ENCODE assay signal across 23 cellular contexts in genomic region chr17:30517786-30518185, GRCh38. TPM values are rescaled to one million over a fixed set of nuclear protein-coding genes. Genes with fewer than 3 reads are reported as not detected.
A peak's percentile ranks its signal among the peaks of the same experiment; 100 is the strongest.
DNase-seq lines count a peak whose midpoint lies in the region; ATAC-seq and TF ChIP-seq lines count a peak whose summit lies in the region.
"Had no signal": no experiment of that assay in that cellular context is flagged by ENCODE, and none has a peak within 500 bp of the region (broad histone marks: within the 10 kb centered on the region; RNA-seq: fewer than 3 reads in every experiment).

No MANE protein-coding gene starts in this region.

- no peak overlapping the region for H2BK120ac ChIP-seq in mesenchymal stem cell (ENCODE audit: low read depth, low read length)

- peaks cover 21% of the 10 kb centered on the region for H3K79me1 ChIP-seq in mesenchymal stem cell (replicated peaks; ENCODE audit: low read length, poor library complexity, severe bottlenecking)

- no peak overlapping the region for H3K9ac ChIP-seq in SK-N-SH
- peak overlapping the region; percentile 54 for H3K9ac ChIP-seq in adipocyte (ENCODE audit: low read length)
- peak overlapping the region; percentile 44 for H3K9ac ChIP-seq in mesenchymal stem cell (ENCODE audit: low read length)
- no peak overlapping the region for H3K9ac ChIP-seq in PC-3 (ENCODE audit: low read length)

- intact Hi-C loops in PC-3 (cut with micrococcal nuclease) = no loop called here
- intact Hi-C loops in activated CD4-positive, alpha-beta memory T cell treated with anti-CD3 and anti-CD28 coated beads for 36 hours (cut with micrococcal nuclease) = no loop called here

- no peak overlapping the region for H4K91ac ChIP-seq in mesenchymal stem cell (ENCODE audit: low read length)

- H3K27ac ChIP-seq in SK-N-SH (ENCODE audit: low read depth in 2 of 2, low read length in 1 of 2) (peak overlapping the region; percentile 11 to 99; a peak in 3 of 4 replicates), mesenchymal stem cell (ENCODE audit: low read length, poor library complexity, severe bottlenecking) (no peak overlapping the region), PC-3 (ENCODE audit: low read length) (no peak overlapping the region)
- H3K27ac ChIP-seq: 22Rv1, Peyer's patch, VCaP had no signal

- H3K9me2 ChIP-seq in SK-N-SH = no peaks in the 10 kb centered on the region
- no peaks in the 10 kb centered on the region for H3K9me2 ChIP-seq in PC-3 (replicated peaks; ENCODE audit: low read length)

- H3K27ac Mint-ChIP-seq in activated CD4-positive, alpha-beta memory T cell treated with anti-CD3 and anti-CD28 coated beads for 36 hours = no peak overlapping the region
- H3K27ac Mint-ChIP-seq: stimulated activated naive B cell treated with anti-CD40 and anti-IgM and Interleukin-4, amounts not matched to agents 10 μg/mL and 1 μg/mL and 100 μg/mL, for 72 hours had no signal

- no peak overlapping the region for H3K4me3 ChIP-seq in SK-N-SH (ENCODE audit: low read depth in 2 of 2, low read length in 1 of 2)
- no peak overlapping the region for H3K4me3 ChIP-seq in adipocyte (ENCODE audit: low read length)
- H3K4me3 ChIP-seq in mesenchymal stem cell (ENCODE audit: insufficient read depth in 1 of 2, low read depth in 1 of 2, low read length in 2 of 2) = peak overlapping the region in 1 of 2 experiments; percentile 17
- H3K4me3 ChIP-seq in PC-3 (ENCODE audit: low read length) = no peak overlapping the region
- H3K4me3 ChIP-seq: lung, MG63, Peyer's patch had no signal

- no peak overlapping the region for H3K14ac ChIP-seq in mesenchymal stem cell (ENCODE audit: low read length in 2 of 2)

- DNase-seq in SK-N-SH = no peak
- DNase-seq in EH (ENCODE audit: low read depth) = peak; percentile 29
- DNase-seq in adipocyte (ENCODE audit: low read depth) = no peak
- DNase-seq in mesenchymal stem cell = peak; percentile 6
- DNase-seq in COR-L47 (lab: John Stamatoyannopoulos, UW) = no peak
- DNase-seq in PC-3 = no peak
- DNase-seq in activated CD4-positive, alpha-beta memory T cell treated with anti-CD3 and anti-CD28 coated beads for 36 hours = no peak
- DNase-seq: activated CD4-positive, alpha-beta T cell treated with anti-CD3 and anti-CD28 coated beads, Interleukin-2, amount 50 U/mL, for 4 hours; activated gamma-delta T cell treated with Interleukin-2 at 50 U/mL for 16 hours; activated T-cell treated with anti-CD3 and anti-CD28 coated beads for 4 hours; aorta; kidney; MG63; NCI-H1417 treated with DMSO at 0.1 percent for 48 hours; NCI-H524; Peyer's patch; stimulated activated CD4-positive, alpha-beta T cell treated with anti-CD3 and anti-CD28 coated beads, Interleukin-2, amount 100 ng/mL, for 48 hours; stimulated activated naive B cell treated with anti-CD40 and anti-IgM and Interleukin-4, amounts not matched to agents 10 μg/mL and 1 μg/mL and 100 μg/mL, for 72 hours; T-helper 2 cell had no signal

- TF ChIP-seq RAD21 in SK-N-SH (IDR thresholded peaks at IDR 0.05; ENCODE audit: low read length) = no peak

- no peak overlapping the region for H3K4ac ChIP-seq in mesenchymal stem cell (ENCODE audit: low read depth in 1 of 2, low read length in 2 of 2)

- H2BK5ac ChIP-seq in mesenchymal stem cell (ENCODE audit: low read depth, low read length, poor library complexity, severe bottlenecking) = no peak overlapping the region

- H3K4me1 ChIP-seq in SK-N-SH (ENCODE audit: control insufficient read depth in 1 of 2, insufficient read depth in 2 of 2, low read depth in 1 of 2, low read length in 1 of 2) (peaks cover 12 to 20% of the 10 kb centered on the region in 2 experiments), adipocyte (ENCODE audit: control insufficient read depth, insufficient read depth, low read length) (peaks cover 58% of the 10 kb centered on the region), mesenchymal stem cell (ENCODE audit: control insufficient read depth, insufficient read depth, low read depth, low read length) (peaks cover 4% of the 10 kb centered on the region), PC-3 (ENCODE audit: insufficient read depth, low read length) (no peaks in the 10 kb centered on the region)
- H3K4me1 ChIP-seq: Peyer's patch had no signal

- CTCF ChIA-PET in SK-N-SH (lab: Yijun Ruan, JAX) = interaction anchor here (1.1 to 1.7 kb wide), 3 partner anchors 21 to 177 kb away, joined by 3 to 5 read pairs (median 4); no protein-coding TSS in a partner anchor
- CTCF ChIA-PET in PC-3 (lab: Charles Lee) = no interaction called here
- CTCF ChIA-PET in activated CD4-positive, alpha-beta memory T cell treated with anti-CD3 and anti-CD28 coated beads for 36 hours (lab: Charles Lee) = interaction anchor here (0.7 to 1.2 kb wide), 2 partner anchors 180 to 209 kb away, joined by 3 read pairs; no protein-coding TSS in a partner anchor

- peaks cover 34 to 47% of the 10 kb centered on the region in 2 experiments for H3K36me3 ChIP-seq in SK-N-SH (replicated peaks in 1 of 2; ENCODE audit: control insufficient read depth in 1 of 2, insufficient read depth in 2 of 2, low read length in 1 of 2)
- peaks cover 40% of the 10 kb centered on the region for H3K36me3 ChIP-seq in adipocyte (ENCODE audit: control insufficient read depth, insufficient read depth, low read length, severe bottlenecking)
- H3K36me3 ChIP-seq in mesenchymal stem cell (ENCODE audit: control insufficient read depth in 1 of 2, insufficient read depth in 2 of 2, low read depth in 1 of 2, low read length in 2 of 2) = peaks cover 37 to 43% of the 10 kb centered on the region in 2 experiments
- H3K36me3 ChIP-seq in PC-3 (ENCODE audit: low read depth, low read length) = peaks cover 10% of the 10 kb centered on the region

- H3K23ac ChIP-seq in mesenchymal stem cell (ENCODE audit: low read length in 2 of 2) = no peak overlapping the region

- H3K4me2 ChIP-seq in SK-N-SH (no peak overlapping the region), mesenchymal stem cell (ENCODE audit: low read length, poor library complexity, severe bottlenecking) (no peak overlapping the region), PC-3 (ENCODE audit: low read length) (no peak overlapping the region)

- no peaks in the 10 kb centered on the region for H3K27me3 Mint-ChIP-seq in activated CD4-positive, alpha-beta memory T cell treated with anti-CD3 and anti-CD28 coated beads for 36 hours
- H3K27me3 Mint-ChIP-seq: stimulated activated naive B cell treated with anti-CD40 and anti-IgM and Interleukin-4, amounts not matched to agents 10 μg/mL and 1 μg/mL and 100 μg/mL, for 72 hours had no signal

- TF ChIP-seq CTCF in SK-N-SH (IDR thresholded peaks at IDR 0.05) (no peak), PC-3 (conservative IDR thresholded peaks at IDR 0.05; ENCODE audit: low read depth, low read length) (no peak)

- no peak overlapping the region for H3K4me3 Mint-ChIP-seq in activated CD4-positive, alpha-beta memory T cell treated with anti-CD3 and anti-CD28 coated beads for 36 hours
- H3K4me3 Mint-ChIP-seq: stimulated activated naive B cell treated with anti-CD40 and anti-IgM and Interleukin-4, amounts not matched to agents 10 μg/mL and 1 μg/mL and 100 μg/mL, for 72 hours had no signal

- no peak overlapping the region for H2AK5ac ChIP-seq in mesenchymal stem cell (ENCODE audit: low read length, severe bottlenecking)

- 100% methylated on average over 1 of the region's 1 CpG for WGBS in SK-N-SH (ENCODE audit: low lambda C conversion rate)
- WGBS in mesenchymal stem cell = 95% methylated on average over 1 of the region's 1 CpG

- no peak overlapping the region for H2BK15ac ChIP-seq in mesenchymal stem cell (ENCODE audit: low read depth, poor library complexity, severe bottlenecking)

- no peaks in the 10 kb centered on the region for H3K9me3 ChIP-seq in SK-N-SH
- no peaks in the 10 kb centered on the region for H3K9me3 ChIP-seq in adipocyte (ENCODE audit: control insufficient read depth, low read length)
- H3K9me3 ChIP-seq in mesenchymal stem cell (ENCODE audit: control insufficient read depth, low read length) = no peaks in the 10 kb centered on the region
- no peaks in the 10 kb centered on the region for H3K9me3 ChIP-seq in PC-3 (ENCODE audit: low read length)
- H3K9me3 ChIP-seq: MG63, Peyer's patch had no signal

- peak overlapping the region in 1 of 2 experiments; percentile 40 for H2BK12ac ChIP-seq in mesenchymal stem cell (ENCODE audit: low read length in 2 of 2)

- POLR2A ChIA-PET in SK-N-SH (lab: Yijun Ruan, JAX) (no interaction called here), PC-3 (lab: Charles Lee; ENCODE audit: unreplicated experiment) (no interaction called here)
- POLR2A ChIA-PET in activated CD4-positive, alpha-beta memory T cell treated with anti-CD3 and anti-CD28 coated beads for 36 hours (lab: Charles Lee) = no interaction called here

- H2AFZ ChIP-seq in SK-N-SH (ENCODE audit: low read depth) (no peak overlapping the region), mesenchymal stem cell (ENCODE audit: low read depth, low read length) (no peak overlapping the region), PC-3 (ENCODE audit: low read length) (no peak overlapping the region)

- no peak for TF ChIP-seq EP300 in SK-N-SH (IDR thresholded peaks at IDR 0.05; ENCODE audit: borderline replicate concordance in 1 of 2, low read depth in 1 of 2, low read length in 1 of 2)

- H3F3A ChIP-seq in SK-N-SH (replicated peaks; ENCODE audit: insufficient read depth) (peaks cover 37% of the 10 kb centered on the region), PC-3 (ENCODE audit: low read length, unreplicated experiment) (no peaks in the 10 kb centered on the region)

- H3K79me2 ChIP-seq in SK-N-SH (ENCODE audit: insufficient read depth) (peaks cover 30% of the 10 kb centered on the region), PC-3 (ENCODE audit: low read length) (no peaks in the 10 kb centered on the region)

- BruUV-seq in PC-3 (replicated peaks; lab: Mats Ljungman, UMichigan) = no TSS peak

- no peak overlapping the region for H3K18ac ChIP-seq in mesenchymal stem cell (ENCODE audit: low read depth in 1 of 2, low read length in 2 of 2)

- H4K8ac ChIP-seq in mesenchymal stem cell (ENCODE audit: low read length) = no peak overlapping the region

- H3K27me3 ChIP-seq in SK-N-SH (ENCODE audit: insufficient read depth) (no peaks in the 10 kb centered on the region), adipocyte (replicated peaks; ENCODE audit: control insufficient read depth, insufficient read depth, low read length) (no peaks in the 10 kb centered on the region), mesenchymal stem cell (ENCODE audit: control insufficient read depth in 1 of 2, insufficient read depth in 1 of 2, low read length in 2 of 2) (no peaks in the 10 kb centered on the region), PC-3 (ENCODE audit: low read length) (no peaks in the 10 kb centered on the region)
- H3K27me3 ChIP-seq: MG63, Peyer's patch had no signal

- ATAC-seq in SK-N-SH treated with all-trans-retinoic acid at 6 μM for 48 hours = no peak
- ATAC-seq in PC-3 = no peak
- ATAC-seq: stimulated activated naive B cell treated with anti-CD40 and anti-IgM and Interleukin-4, amounts not matched to agents 10 μg/mL and 1 μg/mL and 100 μg/mL, for 72 hours had no signal

- H3K9me3 Mint-ChIP-seq in activated CD4-positive, alpha-beta memory T cell treated with anti-CD3 and anti-CD28 coated beads for 36 hours = no peaks in the 10 kb centered on the region
- H3K9me3 Mint-ChIP-seq: stimulated activated naive B cell treated with anti-CD40 and anti-IgM and Interleukin-4, amounts not matched to agents 10 μg/mL and 1 μg/mL and 100 μg/mL, for 72 hours had no signal

- peaks cover 31% of the 10 kb centered on the region for H3K36me3 Mint-ChIP-seq in activated CD4-positive, alpha-beta memory T cell treated with anti-CD3 and anti-CD28 coated beads for 36 hours

- H3K4me1 Mint-ChIP-seq in activated CD4-positive, alpha-beta memory T cell treated with anti-CD3 and anti-CD28 coated beads for 36 hours (ENCODE audit: low read depth) = peaks cover 26% of the 10 kb centered on the region

- no peaks in the 10 kb centered on the region for H4K20me1 ChIP-seq in SK-N-SH (ENCODE audit: insufficient read depth)
- H4K20me1 ChIP-seq in PC-3 (ENCODE audit: low read length) = no peaks in the 10 kb centered on the region

RNA-seq across cellular contexts. Expression of gene GOSR1, which starts 40.6 kb away (rescaled TPM):
- 12.5 and 13.7 TPM in 2 replicates for polyA plus RNA-seq in SK-N-SH (2012; rRNA removed)
- 15.4 and 16.9 TPM in 2 replicates for polyA plus RNA-seq in SK-N-SH (2012; cell fraction: cytosol; rRNA removed)
- 17.9 and 25.7 TPM in 2 replicates for polyA plus RNA-seq in SK-N-SH (2012; cell fraction: nucleus; rRNA removed)
- 28.0 TPM for polyA plus RNA-seq in mesenchymal stem cell (2013, experiment 1 of 2)
- 26.8 TPM for polyA plus RNA-seq in mesenchymal stem cell (2013, experiment 2 of 2)
- total RNA-seq in PC-3 (2014; rRNA removed) = 14.2 and 22.2 TPM in 2 replicates
- 10 to 100 TPM; 39.0 to 39.9 TPM for total RNA-seq in activated CD4-positive, alpha-beta memory T cell treated with anti-CD3 and anti-CD28 coated beads for 36 hours

Comparison
In these comparisons a context has a peak if more than half of its experiments do, and no peak if none do; other contexts are left out.
1. DNase-seq: peak in EH (single experiment) and mesenchymal stem cell (single experiment); none in SK-N-SH (single experiment), adipocyte (single experiment), COR-L47 (single experiment), PC-3 (single experiment) and activated CD4-positive, alpha-beta memory T cell treated with anti-CD3 and anti-CD28 coated beads for 36 hours (single experiment).
2. H3K27ac ChIP-seq: peak in SK-N-SH (2 of 2); none in mesenchymal stem cell (single experiment) and PC-3 (single experiment).
3. H3K9ac ChIP-seq: peak in adipocyte (single experiment) and mesenchymal stem cell (single experiment); none in SK-N-SH (single experiment) and PC-3 (single experiment).